In genomic region chr1:31282426-31282825, GRCh38 we compare ENCODE assay signal across 10 cellular contexts. TPM values are rescaled to one million over a fixed set of nuclear protein-coding genes. Genes with fewer than 3 reads are reported as not detected.
"Had no signal": no experiment of that assay in that cellular context is flagged by ENCODE, and none has a peak within 500 bp of the region (broad histone marks: within the 10 kb centered on the region; RNA-seq: fewer than 3 reads in every experiment).

No MANE protein-coding gene starts in this region.

RNA-seq across cellular contexts. Expression of gene NKAIN1, which starts 42.7 kb away (rescaled TPM):
- total RNA-seq: left lobe of liver; left lung; left ventricle myocardium superior; liver; lower lobe of right lung; lung; lung microvascular endothelial cell; mesenteric fat pad; naive thymus-derived CD4-positive, alpha-beta T cell had no signal
- polyA plus RNA-seq: keratinocyte; liver; naive thymus-derived CD4-positive, alpha-beta T cell had no signal
